Comparison of ENCODE assay signal across 9 cellular contexts in the genomic region with DNA sequence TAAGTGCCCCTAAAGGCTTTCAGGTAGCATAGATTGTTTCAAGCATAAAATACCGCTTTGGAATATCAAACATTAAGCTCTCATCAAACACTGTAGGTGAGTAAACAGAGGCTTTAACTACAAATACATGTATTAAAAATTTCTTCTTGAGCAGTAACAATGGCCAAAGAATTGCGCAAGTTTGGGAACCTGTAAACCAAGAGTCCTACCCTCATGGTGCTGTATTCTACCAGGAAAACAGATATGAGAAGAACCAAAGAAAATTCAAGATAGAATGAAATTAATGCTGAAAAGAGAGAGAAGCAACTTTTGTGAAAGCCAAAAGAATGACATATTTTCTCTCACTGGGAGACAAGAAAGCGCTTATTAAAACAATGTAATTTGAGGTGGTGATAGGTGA. TPM values are rescaled to one million over a fixed set of nuclear protein-coding genes. Genes with fewer than 3 reads are reported as not detected.
"Had no signal": no experiment of that assay in that cellular context is flagged by ENCODE, and none has a peak within 500 bp of the region (broad histone marks: within the 10 kb centered on the region; RNA-seq: fewer than 3 reads in every experiment).

No MANE protein-coding gene starts in this region.

- H3K4me3 ChIP-seq: K562 had no signal

- H3K9ac ChIP-seq: KMS-11 had no signal

- ATAC-seq: HepG2, K562 had no signal

- H3K27ac ChIP-seq: HL-60, KMS-11 had no signal

- H3K4me2 ChIP-seq: KMS-11 had no signal

- DNase-seq: KBM-7, KG1 had no signal

RNA-seq across cellular contexts. Expression of a gene that starts 45.5 kb away (rescaled TPM):
- total RNA-seq: HepG2, HT-29, HT1080, K562 had no signal
- polyA plus RNA-seq: HepG2, IgD-negative memory B cell, K562 had no signal
